In genomic region chr21:43604505-43605204, GRCh38 we compare ENCODE assay signal across 19 cellular contexts. TPM values are rescaled to one million over a fixed set of nuclear protein-coding genes. Genes with fewer than 3 reads are reported as not detected.
DNase-seq lines count a peak whose midpoint lies in the region; ATAC-seq, FAIRE-seq and TF ChIP-seq lines count a peak whose summit lies in the region.
"Had no signal": no experiment of that assay in that cellular context is flagged by ENCODE, and none has a peak within 500 bp of the region (broad histone marks: within the 10 kb centered on the region; RNA-seq: fewer than 3 reads in every experiment).

No MANE protein-coding gene starts in this region.

- peak overlapping the region; percentile 70 for H2AFZ ChIP-seq in IMR-90 (replicated peaks; ENCODE audit: low read length, poor library complexity)
- H2AFZ ChIP-seq in H1 (ENCODE audit: low read length), result no peak overlapping the region
- H2AFZ ChIP-seq in osteoblast (ENCODE audit: low read length), result no peak overlapping the region
- H2AFZ ChIP-seq: GM23248, PC-9 had no signal

- CTCF ChIA-PET in IMR-90 (lab: Yijun Ruan, JAX) (no interaction called here), H1 (lab: Charles Lee; ENCODE audit: partially characterized antibody) (no interaction called here)

- TF ChIP-seq EP300 in H1 (IDR thresholded peaks at IDR 0.05; ENCODE audit: borderline replicate concordance in 1 of 2, low read depth in 2 of 2, low read length in 2 of 2), result no peak

- peaks cover 19% of the 10 kb centered on the region; the same call in 1 of the 2 replicates for H3K23me2 ChIP-seq in H1 (ENCODE audit: low read depth, low read length)

- no peaks in the 10 kb centered on the region for H3K9me3 ChIP-seq in IMR-90 (ENCODE audit: control insufficient read depth, insufficient read depth, low read length)
- no peaks in the 10 kb centered on the region for H3K9me3 ChIP-seq in H1 (ENCODE audit: insufficient read depth in 2 of 2, low read depth in 1 of 2, low read length in 1 of 2)
- no peaks in the 10 kb centered on the region for H3K9me3 ChIP-seq in osteoblast (ENCODE audit: low read depth, low read length)

- DNase-seq in GM12891 (ENCODE audit: insufficient read length, low spot score) (no peak), IMR-90 (no peak), H1 (ENCODE audit: low read depth in 1 of 2, low spot score in 2 of 2) (no peak), osteoblast (ENCODE audit: insufficient read length, low spot score, missing footprints) (no peak), NOMO-1 treated with dmso at 0.1 percent for 144 hours (lab: John Stamatoyannopoulos, UW; ENCODE audit: unreplicated experiment) (no peak), pons (ENCODE audit: low spot score) (no peak), hippocampal formation (lab: John Stamatoyannopoulos, UW) (no peak)
- DNase-seq: ACHN, C1 segment of cervical spinal cord, MM.1S, NCI-H1092, NCI-H1436 treated with DMSO at 0.1 percent for 48 hours, NCI-H2029, NCI-H524 treated with DMSO at 0.1 percent for 48 hours, PC-9 had no signal

- H2BK120ac ChIP-seq in IMR-90 (ENCODE audit: low read depth, low read length), result peak overlapping the region; percentile 85
- peak overlapping the region; percentile 51 for H2BK120ac ChIP-seq in H1 (replicated peaks; ENCODE audit: low read depth, low read length)

- H2BK20ac ChIP-seq in IMR-90 (ENCODE audit: low read depth, low read length) (peak overlapping the region; percentile 69), H1 (ENCODE audit: low read length) (peak overlapping the region; percentile 48; the same call in 1 of the 2 replicates)

- TF ChIP-seq POLR2A in GM12891 (IDR thresholded peaks at IDR 0.05; ENCODE audit: low read depth, low read length) (no peak), IMR-90 (IDR thresholded peaks at IDR 0.05; ENCODE audit: low read depth, low read length) (no peak), H1 (IDR thresholded peaks at IDR 0.05; ENCODE audit: control extremely low read depth in 1 of 2, low read depth in 2 of 2, low read length in 2 of 2) (no peak)

- H3K4me1 ChIP-seq in IMR-90 (ENCODE audit: control insufficient read depth, insufficient read depth, low read length), result peaks cover 38% of the 10 kb centered on the region
- no peaks in the 10 kb centered on the region; a peak in 1 of 7 replicates for H3K4me1 ChIP-seq in H1 (replicated peaks in 1 of 4; ENCODE audit: control insufficient read depth in 3 of 4, insufficient read depth in 4 of 4, low read length in 3 of 4)
- H3K4me1 ChIP-seq in osteoblast (ENCODE audit: insufficient read depth, low read length), result peaks cover 54% of the 10 kb centered on the region

- H3K27ac ChIP-seq in IMR-90 (ENCODE audit: insufficient read depth, low read length), result peak overlapping the region; percentile 14; the same call in 1 of the 2 replicates
- no peak overlapping the region; the same call in 1 of the 2 replicates for H3K27ac ChIP-seq in H1 (ENCODE audit: low read depth, low read length)
- peak overlapping the region; percentile 60 for H3K27ac ChIP-seq in osteoblast (ENCODE audit: low read depth, low read length)
- H3K27ac ChIP-seq: GM23248, PC-9 had no signal

- H3K79me1 ChIP-seq in IMR-90 (ENCODE audit: low read depth in 1 of 2, low read length in 2 of 2) (peaks cover 0 to 9% of the 10 kb centered on the region in 2 experiments; a peak in 1 of 4 replicates), H1 (ENCODE audit: low read depth, low read length) (peaks cover 10% of the 10 kb centered on the region)

- H3K14ac ChIP-seq in IMR-90 (replicated peaks; ENCODE audit: low read depth, low read length) (peak overlapping the region; percentile 84), H1 (ENCODE audit: insufficient read length) (no peak overlapping the region)

- H4K5ac ChIP-seq in IMR-90 (ENCODE audit: low read depth, low read length), result peak overlapping the region; percentile 81
- no peak overlapping the region for H4K5ac ChIP-seq in H1 (ENCODE audit: insufficient read length, low read depth, low read length)

- BruUV-seq in IMR-90 (replicated peaks; lab: Mats Ljungman, UMichigan), result no TSS peak

- TF ChIP-seq RAD21 in IMR-90 (IDR thresholded peaks at IDR 0.05; ENCODE audit: low read length), result no peak
- TF ChIP-seq RAD21 in H1 (IDR thresholded peaks at IDR 0.05 in 1 of 2, conservative IDR thresholded peaks at IDR 0.05 in 1 of 2; ENCODE audit: low read depth in 2 of 2, low read length in 2 of 2), result no peak

- H3K36me3 ChIP-seq in IMR-90 (ENCODE audit: control insufficient read depth, insufficient read depth, low read length) (no peaks in the 10 kb centered on the region), H1 (ENCODE audit: control insufficient read depth in 2 of 4, insufficient read depth in 4 of 4, low read length in 3 of 4) (peaks cover 0 to 3% (median 0%) of the 10 kb centered on the region in 4 experiments; a peak in 1 of 8 replicates), osteoblast (ENCODE audit: insufficient read depth, low read length) (no peaks in the 10 kb centered on the region)

- peak overlapping the region; percentile 99 for H2AK5ac ChIP-seq in IMR-90 (ENCODE audit: low read depth, low read length)
- H2AK5ac ChIP-seq in H1 (ENCODE audit: low read depth, low read length), result peak overlapping the region; percentile 78; the same call in 1 of the 2 replicates

- in situ Hi-C loops in IMR-90 (cut with MboI; ENCODE audit: low sequenced_read_pairs), result loop anchor here (5.0 kb wide), 1 partner anchor 38 kb away; no protein-coding TSS in a partner anchor

- H4K20me1 ChIP-seq in IMR-90 (ENCODE audit: insufficient read depth, low read length), result peaks cover 2% of the 10 kb centered on the region; the same call in 1 of the 2 replicates
- peaks cover 0 to 15% of the 10 kb centered on the region in 2 experiments for H4K20me1 ChIP-seq in H1 (replicated peaks in 1 of 2; ENCODE audit: control insufficient read depth in 1 of 2, insufficient read depth in 2 of 2, low read length in 2 of 2)
- no peaks in the 10 kb centered on the region for H4K20me1 ChIP-seq in osteoblast (ENCODE audit: insufficient read depth, low read length)

- H3K27me3 ChIP-seq in IMR-90 (ENCODE audit: control insufficient read depth, insufficient read depth, low read length), result no peaks in the 10 kb centered on the region
- no peaks in the 10 kb centered on the region for H3K27me3 ChIP-seq in H1 (replicated peaks in 1 of 4; ENCODE audit: control insufficient read depth in 3 of 4, extremely low read depth in 1 of 4, insufficient read depth in 3 of 4, low read length in 3 of 4)
- H3K27me3 ChIP-seq in osteoblast (ENCODE audit: insufficient read depth, low read length), result no peaks in the 10 kb centered on the region

- peaks cover 42% of the 10 kb centered on the region for H3K9me1 ChIP-seq in IMR-90 (ENCODE audit: insufficient read depth, low read length)

- H3K4me3 ChIP-seq in IMR-90 (ENCODE audit: insufficient read depth, low read depth, low read length) (no peak overlapping the region), H1 (ENCODE audit: extremely low read depth in 1 of 4, insufficient read depth in 2 of 4, low read depth in 3 of 4, low read length in 4 of 4) (no peak overlapping the region), osteoblast (ENCODE audit: insufficient read depth, low read length) (no peak overlapping the region)
- H3K4me3 ChIP-seq: GM23248, PC-9 had no signal

- POLR2A ChIA-PET in IMR-90 (lab: Charles Lee; ENCODE audit: unreplicated experiment) (no interaction called here), H1 (lab: Charles Lee; ENCODE audit: partially characterized antibody) (no interaction called here)

- intact Hi-C loops in IMR-90 (cut with micrococcal nuclease), result no loop called here

- H3K79me2 ChIP-seq in H1 (ENCODE audit: control insufficient read depth in 1 of 2, insufficient read depth in 2 of 2, low read length in 2 of 2) (no peaks in the 10 kb centered on the region), osteoblast (ENCODE audit: insufficient read depth, low read length) (no peaks in the 10 kb centered on the region)

- peak overlapping the region; percentile 63 to 86; a peak in 3 of 4 replicates for H4K8ac ChIP-seq in IMR-90 (ENCODE audit: low read depth in 2 of 2, low read length in 2 of 2)
- no peak overlapping the region for H4K8ac ChIP-seq in H1 (ENCODE audit: extremely low read depth, insufficient read depth, low read length)

- H2BK15ac ChIP-seq in IMR-90 (ENCODE audit: low read depth, low read length) (peak overlapping the region; percentile 100), H1 (ENCODE audit: low read length) (peak overlapping the region; percentile 8; the same call in 1 of the 2 replicates)

- WGBS in IMR-90 (ENCODE audit: extremely low coverage in 2 of 2, insufficient read length in 1 of 2), 2 experiments, result 100% methylated on average over 2 of the region's 6 CpGs; no CpG with 5 or more reads in 1 of the 2 experiments
- WGBS in H1 (ENCODE audit: extremely low coverage in 1 of 2, insufficient coverage in 1 of 2, insufficient read length in 1 of 2, insufficient replicate concordance in 2 of 2, low coverage in 1 of 2, low lambda C conversion rate in 2 of 2, missing lambda C conversion rate in 1 of 2), 2 experiments, result 94 to 100% methylated on average over 2 to 6 of the region's 6 CpGs

- H3K56ac ChIP-seq in IMR-90 (ENCODE audit: extremely low read depth, insufficient read depth, low read length) (no peak overlapping the region), H1 (replicated peaks; ENCODE audit: insufficient read length, low read depth, low read length) (peak overlapping the region; percentile 100)

- no peak overlapping the region for H2AK9ac ChIP-seq in IMR-90 (replicated peaks; ENCODE audit: low read depth, low read length, poor library complexity)

- H4K91ac ChIP-seq in IMR-90 (ENCODE audit: insufficient read depth, low read depth, low read length) (peak overlapping the region; percentile 62), H1 (replicated peaks; ENCODE audit: insufficient read length, low read length) (peak overlapping the region; percentile 94)

- peak overlapping the region; percentile 97 for H3K4ac ChIP-seq in IMR-90 (ENCODE audit: low read depth, low read length)
- peak overlapping the region; percentile 59 for H3K4ac ChIP-seq in H1 (replicated peaks; ENCODE audit: insufficient read length, low read depth, low read length)

- H3K18ac ChIP-seq in IMR-90 (ENCODE audit: low read depth, low read length) (peak overlapping the region; percentile 54), H1 (ENCODE audit: extremely low read depth, low read length) (no peak overlapping the region)

- H2BK12ac ChIP-seq in H1 (ENCODE audit: low read depth, low read length), result peak overlapping the region; percentile 30; the same call in 1 of the 2 replicates

- H2BK5ac ChIP-seq in IMR-90 (ENCODE audit: low read depth, low read length, poor library complexity, severe bottlenecking), result peak overlapping the region; percentile 84
- no peak overlapping the region for H2BK5ac ChIP-seq in H1 (ENCODE audit: low read depth, low read length)

- H3K9ac ChIP-seq in IMR-90 (ENCODE audit: low read depth, low read length), result no peak overlapping the region
- peak overlapping the region in 1 of 4 experiments; percentile 2; a peak in 3 of 7 replicates for H3K9ac ChIP-seq in H1 (replicated peaks in 1 of 4; ENCODE audit: extremely low read depth in 1 of 4, low read depth in 3 of 4, low read length in 3 of 4)
- H3K9ac ChIP-seq: GM23248 had no signal

- no peak for TF ChIP-seq CTCF in IMR-90 (conservative IDR thresholded peaks at IDR 0.05; ENCODE audit: low read depth, low read length)
- no peak for TF ChIP-seq CTCF in H1 (IDR thresholded peaks at IDR 0.05; ENCODE audit: control extremely low read depth in 1 of 3, insufficient read depth in 1 of 3, low read depth in 1 of 3, low read length in 3 of 3)
- no peak for TF ChIP-seq CTCF in osteoblast (IDR thresholded peaks at IDR 0.05; ENCODE audit: extremely low read depth, low read depth, low read length)

- no peak for ATAC-seq in IMR-90 (ENCODE audit: low read depth)
- ATAC-seq in GM19324 (IDR thresholded peaks at IDR 0.05; ENCODE audit: low FRiP score, unreplicated experiment), result no peak
- ATAC-seq: HCT116 had no signal

- H3K23ac ChIP-seq in IMR-90 (ENCODE audit: low read depth, low read length) (peak overlapping the region; percentile 44; the same call in 1 of the 2 replicates), H1 (ENCODE audit: insufficient read length) (no peak overlapping the region)

- H3K4me2 ChIP-seq in IMR-90 (ENCODE audit: low read depth, low read length) (no peak overlapping the region), H1 (ENCODE audit: insufficient read depth in 1 of 2, low read depth in 2 of 2, low read length in 2 of 2) (no peak overlapping the region), osteoblast (ENCODE audit: insufficient read depth, low read length) (no peak overlapping the region)
- H3K4me2 ChIP-seq: PC-9 had no signal

- FAIRE-seq in GM12891 (lab: Jason Lieb, UNC) (peak; percentile 95), H1 (lab: Jason Lieb, UNC) (no peak)
- FAIRE-seq: D721Med had no signal

- dilution Hi-C loops in IMR-90 (cut with HindIII; ENCODE audit: low sequenced_read_pairs, unreplicated experiment), result no loop called here

RNA-seq across cellular contexts. Expression of gene HSF2BP, which starts 54.6 kb away (rescaled TPM):
- polyA plus RNA-seq in GM12891 (2012; ENCODE audit: low read depth, missing spikeins), result 0.59 TPM
- total RNA-seq in IMR-90 (2012; rRNA removed), result 0.83 and 0.90 TPM in 2 replicates
- polyA plus RNA-seq in IMR-90 (2012; rRNA removed), result 0.63 and 0.87 TPM in 2 replicates
- 0.54 and 0.87 TPM in 2 replicates for polyA plus RNA-seq in IMR-90 (2012; cell fraction: cytosol; rRNA removed)
- 0.42 and 0.91 TPM in 2 replicates for polyA plus RNA-seq in IMR-90 (2012; cell fraction: nucleus; rRNA removed; ENCODE audit: low replicate concordance)
- 0.71 and 0.93 TPM in 2 replicates for total RNA-seq in H1 (2021; fragmentation: NEBNext Ultra II Directional; extraction: Animal tissue kit (Norgen Biotek cat#: 25700))
- 0.51 and 0.52 TPM in 2 replicates for polyA plus RNA-seq in H1 (2011; rRNA removed)
- polyA plus RNA-seq in H1 (2011; cell fraction: cytosol; rRNA removed), result 0.83 TPM
- polyA plus RNA-seq in H1 (2011; cell fraction: nucleus; rRNA removed), result 0.76 TPM
- polyA plus RNA-seq in H1 (2012, experiment 1 of 2), result 0.50 to 0.85 TPM (median 0.63 TPM) in 4 replicates
- polyA plus RNA-seq in H1 (2012, experiment 2 of 2), result 0.30 TPM
- 0.43 TPM for polyA plus RNA-seq in H1 (2013, experiment 1 of 2)
- polyA plus RNA-seq in H1 (2013, experiment 2 of 2), result 0.46 TPM
- polyA minus RNA-seq in H1 (2011; rRNA and poly(A)+ RNA removed), result 0.68 and 1.1 TPM in 2 replicates
- 1.2 TPM for polyA minus RNA-seq in H1 (2011; cell fraction: cytosol; rRNA and poly(A)+ RNA removed)
- polyA minus RNA-seq in H1 (2011; cell fraction: nucleus; rRNA and poly(A)+ RNA removed), result 2.4 TPM
- total RNA-seq in osteoblast, result 1.8 and 2.1 TPM in 2 replicates

RNA-seq across cellular contexts. Expression of gene RRP1B, which starts 54.7 kb away (rescaled TPM):
- polyA plus RNA-seq in GM12891 (2012; ENCODE audit: low read depth, missing spikeins), result 13.8 TPM
- 16.1 and 21.4 TPM in 2 replicates for total RNA-seq in IMR-90 (2012; rRNA removed)
- polyA plus RNA-seq in IMR-90 (2012; rRNA removed), result 11.1 and 11.7 TPM in 2 replicates
- 6.4 and 7.0 TPM in 2 replicates for polyA plus RNA-seq in IMR-90 (2012; cell fraction: cytosol; rRNA removed)
- polyA plus RNA-seq in IMR-90 (2012; cell fraction: nucleus; rRNA removed; ENCODE audit: low replicate concordance), result 9.0 and 10.9 TPM in 2 replicates
- total RNA-seq in H1 (2021; fragmentation: NEBNext Ultra II Directional; extraction: Animal tissue kit (Norgen Biotek cat#: 25700)), result 96.7 and 97.3 TPM in 2 replicates
- 25.8 and 27.0 TPM in 2 replicates for polyA plus RNA-seq in H1 (2011; rRNA removed)
- 26.8 TPM for polyA plus RNA-seq in H1 (2011; cell fraction: cytosol; rRNA removed)
- polyA plus RNA-seq in H1 (2011; cell fraction: nucleus; rRNA removed), result 33.9 TPM
- 43.2 to 52.8 TPM (median 48.2 TPM) in 4 replicates for polyA plus RNA-seq in H1 (2012, experiment 1 of 2)
- 12.0 TPM for polyA plus RNA-seq in H1 (2012, experiment 2 of 2)
- 49.1 TPM for polyA plus RNA-seq in H1 (2013, experiment 1 of 2)
- 49.5 TPM for polyA plus RNA-seq in H1 (2013, experiment 2 of 2)
- 42.4 and 47.6 TPM in 2 replicates for polyA minus RNA-seq in H1 (2011; rRNA and poly(A)+ RNA removed)
- polyA minus RNA-seq in H1 (2011; cell fraction: cytosol; rRNA and poly(A)+ RNA removed), result 38.3 TPM
- polyA minus RNA-seq in H1 (2011; cell fraction: nucleus; rRNA and poly(A)+ RNA removed), result 28.8 TPM
- total RNA-seq in osteoblast, result 17.4 TPM in 2 replicates
